8 cellular contexts compared by ENCODE assay signal in the genomic region with DNA sequence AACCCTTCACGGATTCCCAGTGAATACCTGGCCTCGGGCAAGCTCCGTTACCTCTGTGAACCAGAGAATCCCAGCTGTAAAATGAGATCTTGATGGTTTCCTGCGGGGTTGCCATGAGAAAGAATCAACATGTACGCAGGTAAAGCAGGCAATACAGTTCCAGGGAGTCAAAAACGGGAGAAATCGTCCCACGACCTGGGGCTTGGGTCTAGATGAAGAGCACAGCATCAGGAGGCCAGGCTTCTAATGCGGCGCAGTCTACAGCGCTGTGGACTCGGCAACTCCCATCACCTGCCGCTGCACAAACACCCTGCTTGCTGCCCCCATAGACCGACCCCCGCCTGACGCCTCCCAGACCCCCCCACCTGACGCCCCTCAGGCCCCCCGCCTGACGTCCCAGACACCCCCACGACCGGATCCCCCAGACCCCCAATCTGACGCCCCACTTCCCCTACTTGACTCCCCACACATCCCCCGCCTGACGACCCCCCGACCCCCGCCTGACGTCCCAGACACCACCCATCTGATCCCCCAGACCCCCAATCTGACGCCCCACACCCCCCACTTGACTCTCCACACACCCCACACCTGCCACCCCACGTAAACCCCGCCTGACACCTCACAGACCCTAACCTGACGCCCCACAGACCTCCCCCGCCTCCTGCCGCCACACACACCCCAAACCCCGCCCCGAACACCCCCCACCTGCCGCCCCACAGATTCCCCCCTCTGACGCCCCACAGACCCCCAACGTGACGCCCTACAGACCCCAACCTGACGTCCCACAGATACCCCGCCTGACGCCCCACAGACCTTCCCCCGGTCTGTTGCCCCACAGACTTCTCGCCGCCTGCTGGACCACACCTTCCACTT. TPM values are rescaled to one million over a fixed set of nuclear protein-coding genes. Genes with fewer than 3 reads are reported as not detected.
DNase-seq lines count a peak whose midpoint lies in the region; ATAC-seq and TF ChIP-seq lines count a peak whose summit lies in the region.

No MANE protein-coding gene starts in this region.

- H3K4me3 ChIP-seq in esophagus squamous epithelium = peak overlapping the region; percentile 34 to 72 (median 50)
- peak overlapping the region; percentile 53 for H3K4me3 ChIP-seq in neuron (ENCODE audit: low read length)

- H3K4me3 Mint-ChIP-seq in T-helper 1 cell treated with Interleukin-12 subunit alpha and Interleukin-12 subunit beta and Interleukin-4 antibody, amounts not matched to agents 30 μg/mL and 1 μg/mL, for 36 hours = peak overlapping the region; percentile 81

- H3K4me1 ChIP-seq in esophagus squamous epithelium (peaks cover 21 to 52% (median 28%) of the 10 kb centered on the region in 3 donors), neuron (ENCODE audit: insufficient read depth, low read length) (peaks cover 27% of the 10 kb centered on the region)

- H3K4me1 Mint-ChIP-seq in T-helper 1 cell treated with Interleukin-12 subunit alpha and Interleukin-12 subunit beta and Interleukin-4 antibody, amounts not matched to agents 30 μg/mL and 1 μg/mL, for 36 hours (ENCODE audit: low read depth) = peaks cover 38% of the 10 kb centered on the region

- intact Hi-C loops in esophagus squamous epithelium (cut with DNase I) = no loop called here

- no peak for TF ChIP-seq POLR2A in esophagus squamous epithelium (IDR thresholded peaks at IDR 0.05)

- peaks cover 16% of the 10 kb centered on the region for H3K36me3 Mint-ChIP-seq in T-helper 1 cell treated with Interleukin-12 subunit alpha and Interleukin-12 subunit beta and Interleukin-4 antibody, amounts not matched to agents 30 μg/mL and 1 μg/mL, for 36 hours (ENCODE audit: low read depth)

- no peaks in the 10 kb centered on the region for H3K27me3 ChIP-seq in esophagus squamous epithelium
- H3K27me3 ChIP-seq in neuron (ENCODE audit: insufficient read depth, low read length) = no peaks in the 10 kb centered on the region

- no peak for ATAC-seq in GM18868 (IDR thresholded peaks at IDR 0.05; ENCODE audit: unreplicated experiment)

- no peak for TF ChIP-seq CTCF in esophagus squamous epithelium (IDR thresholded peaks at IDR 0.05)

- H2AFZ ChIP-seq in neuron (ENCODE audit: low read depth, low read length) = no peak overlapping the region

- H3K36me3 ChIP-seq in esophagus squamous epithelium (peaks cover 0 to 13% (median 0%) of the 10 kb centered on the region in 3 donors), neuron (ENCODE audit: insufficient read depth, low read length) (peaks cover 16% of the 10 kb centered on the region)

- DNase-seq in T-helper 1 cell = no peak
- DNase-seq in T follicular helper cell (ENCODE audit: low read depth) = peak; percentile 32
- DNase-seq in esophagus squamous epithelium (lab: John Stamatoyannopoulos, UW) = peak; percentile 41
- DNase-seq in NOMO-1 treated with dmso at 0.1 percent for 144 hours (lab: John Stamatoyannopoulos, UW; ENCODE audit: unreplicated experiment) = no peak
- DNase-seq in retina = no peak

- H3K27me3 Mint-ChIP-seq in T-helper 1 cell treated with Interleukin-12 subunit alpha and Interleukin-12 subunit beta and Interleukin-4 antibody, amounts not matched to agents 30 μg/mL and 1 μg/mL, for 36 hours (ENCODE audit: low read depth) = no peaks in the 10 kb centered on the region

- H3K27ac Mint-ChIP-seq in T-helper 1 cell treated with Interleukin-12 subunit alpha and Interleukin-12 subunit beta and Interleukin-4 antibody, amounts not matched to agents 30 μg/mL and 1 μg/mL, for 36 hours = peak overlapping the region; percentile 69

- no peaks in the 10 kb centered on the region for H3K9me3 ChIP-seq in esophagus squamous epithelium
- no peaks in the 10 kb centered on the region for H3K9me3 ChIP-seq in neuron (ENCODE audit: low read length)

- H3K27ac ChIP-seq in esophagus squamous epithelium = peak overlapping the region in 3 of 4 donors; percentile 10 to 71 (median 43)

- 27% methylated on average over 3 to 14 of the region's 45 CpGs for WGBS in esophagus squamous epithelium, 2 donors

- H3K9me3 Mint-ChIP-seq in T-helper 1 cell treated with Interleukin-12 subunit alpha and Interleukin-12 subunit beta and Interleukin-4 antibody, amounts not matched to agents 30 μg/mL and 1 μg/mL, for 36 hours = no peaks in the 10 kb centered on the region

RNA-seq across cellular contexts. Expression of a gene that starts 0.6 kb away (rescaled TPM):
- 1 to 10 TPM; 5.9 to 9.4 (median 7.8) TPM for total RNA-seq in esophagus squamous epithelium

RNA-seq across cellular contexts. Expression of a gene that starts 3.4 kb away (rescaled TPM):
- total RNA-seq in esophagus squamous epithelium = 10 to 100 TPM in 1 of 4 donors, 1 to 10 TPM in 3; 6.8 to 12.2 (median 8.4) TPM

RNA-seq across cellular contexts. Expression of a gene that starts 54.8 kb away (rescaled TPM):
- total RNA-seq in esophagus squamous epithelium = 1 to 10 TPM in 2 of 4 donors, under 1 TPM in 1, not detected in 1; 0.31 to 2.1 (median 1.6) TPM

Comparison
In these comparisons a context has a peak if more than half of its experiments do, and no peak if none do; other contexts are left out.
1. DNase-seq: peak in T follicular helper cell (single experiment) and esophagus squamous epithelium (single experiment); none in T-helper 1 cell (0 of 5), NOMO-1 treated with dmso at 0.1 percent for 144 hours (single experiment) and retina (single experiment).